32 cellular contexts compared by ENCODE assay signal in genomic region chr1:26524181-26524580, GRCh38. TPM values are rescaled to one million over a fixed set of nuclear protein-coding genes. Genes with fewer than 3 reads are reported as not detected.
A peak's percentile ranks its signal among the peaks of the same experiment; 100 is the strongest.
DNase-seq lines count a peak whose midpoint lies in the region; ATAC-seq, FAIRE-seq and TF ChIP-seq lines count a peak whose summit lies in the region.
"Had no signal": no experiment of that assay in that cellular context is flagged by ENCODE, and none has a peak within 500 bp of the region (broad histone marks: within the 10 kb centered on the region; RNA-seq: fewer than 3 reads in every experiment).

No MANE protein-coding gene starts in this region.

- no peak overlapping the region for H3K9ac ChIP-seq in astrocyte (ENCODE audit: low read length)
- peak overlapping the region; percentile 50 for H3K9ac ChIP-seq in keratinocyte (ENCODE audit: control insufficient read depth, extremely low read depth, insufficient read depth, low read length)

- no peak overlapping the region for H3K4me2 ChIP-seq in astrocyte (ENCODE audit: low read length)
- peak overlapping the region; percentile 65 for H3K4me2 ChIP-seq in keratinocyte (ENCODE audit: control insufficient read depth, extremely low read depth, insufficient read depth, low read depth, low read length)

- H3K79me2 ChIP-seq in astrocyte (ENCODE audit: insufficient read depth, low read length), result no peaks in the 10 kb centered on the region
- H3K79me2 ChIP-seq in keratinocyte (ENCODE audit: control insufficient read depth, insufficient read depth, low read length), result no peaks in the 10 kb centered on the region

- H3K27ac ChIP-seq in astrocyte (ENCODE audit: low read depth, low read length), result no peak overlapping the region
- H3K27ac ChIP-seq in keratinocyte (ENCODE audit: control insufficient read depth, insufficient read depth, low read length), result peak overlapping the region; percentile 67
- H3K27ac ChIP-seq: HL-60, left lung, right atrium auricular region, SK-N-MC, testis had no signal

- dilution Hi-C loops in keratinocyte (cut with MboI; ENCODE audit: extremely low pct_ligation_motif_present, low sequenced_read_pairs), result no loop called here

- TF ChIP-seq CTCF in astrocyte (IDR thresholded peaks at IDR 0.05; ENCODE audit: insufficient read depth, low read depth, low read length) (no peak), keratinocyte (optimal IDR thresholded peaks at IDR 0.05 in 1 of 3, IDR thresholded peaks at IDR 0.05 in 1 of 3, conservative IDR thresholded peaks at IDR 0.05 in 1 of 3; ENCODE audit: extremely low read depth in 1 of 3, insufficient read depth in 2 of 3, low read length in 3 of 3) (no peak)

- no peaks in the 10 kb centered on the region for H3K9me3 Mint-ChIP-seq in astrocyte (ENCODE audit: unreplicated experiment)
- H3K9me3 Mint-ChIP-seq: activated CD8-positive, alpha-beta T cell treated with anti-CD3 and anti-CD28 coated beads for 36 hours; CD4-positive, alpha-beta T cell; neural crest cell; T-helper 1 cell treated with Interleukin-12 subunit alpha and Interleukin-12 subunit beta and Interleukin-4 antibody, amounts not matched to agents 30 μg/mL and 1 μg/mL, for 36 hours had no signal

- H3K9me3 ChIP-seq in astrocyte (ENCODE audit: insufficient read depth, low read depth, low read length) (no peaks in the 10 kb centered on the region), keratinocyte (ENCODE audit: control insufficient read depth, low read depth, low read length) (no peaks in the 10 kb centered on the region)
- H3K9me3 ChIP-seq: left lung, right atrium auricular region, testis had no signal

- no peak for ATAC-seq in HG02981 (IDR thresholded peaks at IDR 0.05; ENCODE audit: unreplicated experiment)
- ATAC-seq: activated CD4-positive, CD25-positive, alpha-beta regulatory T cell treated with anti-CD3 and anti-CD28 coated beads, Interleukin-2, amount 50 U/mL, for 24 hours; activated CD8-positive, alpha-beta T cell treated with anti-CD3 and anti-CD28 coated beads for 36 hours; left lung had no signal

- H2AFZ ChIP-seq in astrocyte (ENCODE audit: low read depth, low read length), result no peak overlapping the region
- H2AFZ ChIP-seq in keratinocyte (ENCODE audit: control insufficient read depth, low read length), result no peak overlapping the region

- H3K9me1 ChIP-seq in keratinocyte (ENCODE audit: control insufficient read depth, extremely low read depth, insufficient read depth, low read length), result no peaks in the 10 kb centered on the region

- H3K4me1 Mint-ChIP-seq in astrocyte (ENCODE audit: low read depth, unreplicated experiment), result peaks cover 2% of the 10 kb centered on the region

- H3K4me3 ChIP-seq in astrocyte (ENCODE audit: insufficient read depth, low read depth, low read length), result no peak overlapping the region
- H3K4me3 ChIP-seq in keratinocyte (ENCODE audit: control insufficient read depth in 2 of 3, extremely low read depth in 1 of 3, insufficient read depth in 2 of 3, low read depth in 1 of 3, low read length in 3 of 3), result peak overlapping the region in 1 of 3 experiments; percentile 11
- H3K4me3 ChIP-seq: left lung, right atrium auricular region, SK-N-MC, testis had no signal

- H3K27ac Mint-ChIP-seq in astrocyte (ENCODE audit: unreplicated experiment), result peak overlapping the region; percentile 72
- H3K27ac Mint-ChIP-seq: activated CD8-positive, alpha-beta T cell treated with anti-CD3 and anti-CD28 coated beads for 36 hours; CD4-positive, alpha-beta T cell; T-helper 1 cell treated with Interleukin-12 subunit alpha and Interleukin-12 subunit beta and Interleukin-4 antibody, amounts not matched to agents 30 μg/mL and 1 μg/mL, for 36 hours had no signal

- H3K27me3 ChIP-seq in astrocyte (ENCODE audit: insufficient read depth, low read length), result peaks cover 18% of the 10 kb centered on the region
- H3K27me3 ChIP-seq in keratinocyte (ENCODE audit: control insufficient read depth, extremely low read depth, insufficient read depth, low read length), result no peaks in the 10 kb centered on the region
- H3K27me3 ChIP-seq: left lung, right atrium auricular region, testis had no signal

- DNase-seq in ELF-1 (ENCODE audit: low read depth, low spot score) (peak; percentile 23), NCI-H460 (ENCODE audit: extremely low read depth, low read depth) (peak; percentile 30), astrocyte (ENCODE audit: low read depth) (no peak), keratinocyte (ENCODE audit: low read depth, low spot score) (peak; percentile 82), HUDEP-2 (lab: John Stamatoyannopoulos, UW; ENCODE audit: unreplicated experiment in 76 of 76) (no peak)
- DNase-seq in activated CD4-positive, CD25-positive, alpha-beta regulatory T cell treated with anti-CD3 and anti-CD28 coated beads, Interleukin-2, amount 50 U/mL, for 72 hours, result no peak
- DNase-seq: activated CD8-positive, alpha-beta memory T cell treated with anti-CD3 and anti-CD28 coated beads, Interleukin-2, amount 50 U/mL, for 48 hours; activated CD8-positive, alpha-beta T cell treated with anti-CD3 and anti-CD28 coated beads for 36 hours; activated naive CD4-positive, alpha-beta T cell treated with anti-CD3 and anti-CD28 coated beads, Interleukin-2, amount 50 U/mL, for 16 hours; CD4-positive, alpha-beta T cell; erythroblast; GOT3; Kasumi-1; left lung; mesendoderm; MV-4-11; NCI-H1436 treated with DMSO at 0.1 percent for 48 hours; NCI-H2081 treated with DMSO at 0.1 percent for 48 hours; NCI-H226; NCI-H774; RPMI8226; small intestine; stimulated activated naive CD4-positive, alpha-beta T cell treated with Interleukin-2 at 50 U/mL for 16 hours; testis had no signal

- H3K36me3 ChIP-seq in astrocyte (ENCODE audit: insufficient read depth, low read length) (no peaks in the 10 kb centered on the region), keratinocyte (ENCODE audit: control insufficient read depth in 2 of 2, extremely low read depth in 1 of 2, insufficient read depth in 2 of 2, low read length in 2 of 2) (no peaks in the 10 kb centered on the region)
- H3K36me3 ChIP-seq: left lung, right atrium auricular region had no signal

- H3K27me3 Mint-ChIP-seq in astrocyte (ENCODE audit: low read depth, unreplicated experiment), result peaks cover 29% of the 10 kb centered on the region

- H3K4me3 Mint-ChIP-seq in astrocyte (ENCODE audit: unreplicated experiment), result no peak overlapping the region
- H3K4me3 Mint-ChIP-seq: activated CD8-positive, alpha-beta T cell treated with anti-CD3 and anti-CD28 coated beads for 36 hours; CD4-positive, alpha-beta T cell; neural crest cell; T-helper 1 cell treated with Interleukin-12 subunit alpha and Interleukin-12 subunit beta and Interleukin-4 antibody, amounts not matched to agents 30 μg/mL and 1 μg/mL, for 36 hours had no signal

- peaks cover under 1% of the 10 kb centered on the region for H3K4me1 ChIP-seq in astrocyte (ENCODE audit: insufficient read depth, low read length)
- peaks cover 18% of the 10 kb centered on the region for H3K4me1 ChIP-seq in keratinocyte (ENCODE audit: control insufficient read depth, extremely low read depth, insufficient read depth, low read length)
- H3K4me1 ChIP-seq: testis had no signal

- H3K36me3 Mint-ChIP-seq in astrocyte (ENCODE audit: low read depth, unreplicated experiment), result peaks cover 2% of the 10 kb centered on the region

- FAIRE-seq in astrocyte (lab: Jason Lieb, UNC), result no peak
- peak; percentile 98 for FAIRE-seq in keratinocyte (lab: Jason Lieb, UNC)
- FAIRE-seq: GM18507, small intestine had no signal

- H4K20me1 ChIP-seq in astrocyte (ENCODE audit: insufficient read depth, low read length), result no peaks in the 10 kb centered on the region
- no peaks in the 10 kb centered on the region for H4K20me1 ChIP-seq in keratinocyte (ENCODE audit: control insufficient read depth, extremely low read depth, insufficient read depth, low read length)

RNA-seq across cellular contexts. Expression of gene RPS6KA1, which starts 5.4 kb away (rescaled TPM):
- total RNA-seq in NCI-H460 (2014; rRNA removed; shearing (Covaris generic)), result 11.5 and 11.7 TPM in 2 replicates
- 32.2 and 38.0 TPM in 2 replicates for polyA plus RNA-seq in NCI-H460 (2014; cell fraction: nucleus; rRNA removed)
- 8.8 and 11.8 TPM in 2 replicates for total RNA-seq in astrocyte
- 65.9 to 82.9 TPM (median 73.8 TPM) in 3 replicates for polyA plus RNA-seq in keratinocyte
- polyA plus RNA-seq in keratinocyte (2011; ENCODE audit: low read depth), result 22.2 TPM
- polyA plus RNA-seq in keratinocyte (2011; cell fraction: cytosol; rRNA removed), result 60.8 and 81.6 TPM in 2 replicates
- polyA plus RNA-seq in keratinocyte (2011; cell fraction: nucleus; rRNA removed), result 63.6 and 79.7 TPM in 2 replicates
- polyA plus RNA-seq in keratinocyte (2012; ENCODE audit: low replicate concordance), result 46.3 and 93.2 TPM in 2 replicates
- polyA minus RNA-seq in keratinocyte, result 112 to 260 TPM (median 115 TPM) in 3 replicates
- 137 TPM for polyA minus RNA-seq in keratinocyte (2011; cell fraction: cytosol; rRNA and poly(A)+ RNA removed)
- 71.3 and 74.2 TPM in 2 replicates for polyA minus RNA-seq in keratinocyte (2011; cell fraction: nucleus; rRNA and poly(A)+ RNA removed)

RNA-seq across cellular contexts. Expression of gene HMGN2, which starts 51.9 kb away (rescaled TPM):
- total RNA-seq in NCI-H460 (2014; rRNA removed; shearing (Covaris generic)), result 301 and 331 TPM in 2 replicates
- polyA plus RNA-seq in NCI-H460 (2014; cell fraction: nucleus; rRNA removed), result 443 and 448 TPM in 2 replicates
- total RNA-seq in astrocyte, result 111 and 124 TPM in 2 replicates
- 38.5 to 222 TPM (median 130 TPM) in 3 replicates for polyA plus RNA-seq in keratinocyte
- 28.8 TPM for polyA plus RNA-seq in keratinocyte (2011; ENCODE audit: low read depth)
- 90.7 and 132 TPM in 2 replicates for polyA plus RNA-seq in keratinocyte (2011; cell fraction: cytosol; rRNA removed)
- polyA plus RNA-seq in keratinocyte (2011; cell fraction: nucleus; rRNA removed), result 47.0 and 59.5 TPM in 2 replicates
- 113 and 220 TPM in 2 replicates for polyA plus RNA-seq in keratinocyte (2012; ENCODE audit: low replicate concordance)
- polyA minus RNA-seq in keratinocyte, result 12.7 to 64.4 TPM (median 19.5 TPM) in 3 replicates
- 25.9 TPM for polyA minus RNA-seq in keratinocyte (2011; cell fraction: cytosol; rRNA and poly(A)+ RNA removed)
- 5.9 and 12.9 TPM in 2 replicates for polyA minus RNA-seq in keratinocyte (2011; cell fraction: nucleus; rRNA and poly(A)+ RNA removed)

Comparison
In these comparisons a context has a peak if more than half of its experiments do, and no peak if none do; other contexts are left out.
1. DNase-seq: peak in ELF-1 (single experiment), NCI-H460 (single experiment) and keratinocyte (single experiment); none in astrocyte (single experiment), HUDEP-2 (0 of 76) and activated CD4-positive, CD25-positive, alpha-beta regulatory T cell treated with anti-CD3 and anti-CD28 coated beads, Interleukin-2, amount 50 U/mL, for 72 hours (single experiment).